19 cellular contexts compared by ENCODE assay signal in the genomic region with DNA sequence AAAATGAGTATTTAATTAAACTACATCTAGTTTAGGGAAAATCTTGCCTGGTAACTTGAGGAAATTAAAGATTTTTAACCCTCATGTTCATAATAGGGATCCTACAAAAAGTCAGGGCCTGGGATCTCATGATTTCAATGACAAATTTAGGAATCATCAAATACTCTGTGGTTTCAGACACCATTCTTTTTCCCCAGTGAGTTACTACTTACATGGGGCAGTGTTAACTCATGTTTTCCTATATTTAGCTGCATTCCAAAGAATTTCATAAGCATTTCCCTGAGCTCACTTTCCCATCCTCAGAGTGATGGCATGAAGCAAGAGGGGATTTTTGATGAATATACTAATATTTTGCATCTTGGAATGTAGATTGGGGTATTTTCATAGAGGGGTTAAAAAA.
DNase-seq lines count a peak whose midpoint lies in the region; TF ChIP-seq lines count a peak whose summit lies in the region.
"Had no signal": no experiment of that assay in that cellular context is flagged by ENCODE, and none has a peak within 500 bp of the region (broad histone marks: within the 10 kb centered on the region; RNA-seq: fewer than 3 reads in every experiment).

No MANE protein-coding gene starts in this region.

- H3K9me3 ChIP-seq in ovary = no peaks in the 10 kb centered on the region

- no peaks in the 10 kb centered on the region for H3K27me3 ChIP-seq in ovary

- intact Hi-C loops in ovary (cut with DNase I) = no loop called here

- no peaks in the 10 kb centered on the region for H3K36me3 ChIP-seq in ovary

- no peak overlapping the region for H3K4me3 ChIP-seq in fibroblast of the aortic adventitia (ENCODE audit: low read depth, low read length)
- H3K4me3 ChIP-seq in retinal pigment epithelial cell (ENCODE audit: low read length) = no peak overlapping the region
- no peak overlapping the region for H3K4me3 ChIP-seq in ovary

- no peaks in the 10 kb centered on the region for H3K4me1 ChIP-seq in ovary (ENCODE audit: insufficient read depth)

- DNase-seq in ELR (ENCODE audit: low read depth) (peak; percentile 42), amniotic stem cell (lab: John Stamatoyannopoulos, UW) (peak; percentile 65), fibroblast of the aortic adventitia (ENCODE audit: low read depth) (peak; percentile 88), retinal pigment epithelial cell (ENCODE audit: low read depth) (peak; percentile 50), NCI-H1417 (lab: John Stamatoyannopoulos, UW) (no peak), NCI-H187 treated with DMSO at 0.1 percent for 48 hours (lab: John Stamatoyannopoulos, UW) (no peak), ovary (no peak)
- no peak for DNase-seq in activated CD4-positive, alpha-beta T cell treated with anti-CD3 and anti-CD28 coated beads for 4 hours
- DNase-seq: activated CD8-positive, alpha-beta T cell treated with anti-CD3 and anti-CD28 coated beads for 36 hours; amygdala; C1 segment of cervical spinal cord; dermis blood vessel endothelial cell; DMS153; foreskin melanocyte; natural killer cell; NCI-H187; OCI-M1; retina; stimulated activated CD4-positive, alpha-beta T cell treated with anti-CD3 and anti-CD28 coated beads, Interleukin-2, amount 100 ng/mL, for 24 hours had no signal

- TF ChIP-seq CTCF in fibroblast of the aortic adventitia (IDR thresholded peaks at IDR 0.05; ENCODE audit: insufficient read depth, low read length) = no peak
- no peak for TF ChIP-seq CTCF in retinal pigment epithelial cell (conservative IDR thresholded peaks at IDR 0.05; ENCODE audit: low read depth, low read length)
- TF ChIP-seq CTCF in ovary (IDR thresholded peaks at IDR 0.05) = no peak

- no peak for TF ChIP-seq EP300 in ovary (IDR thresholded peaks at IDR 0.05)

- TF ChIP-seq POLR2A in ovary (IDR thresholded peaks at IDR 0.05) = no peak

- H3K27ac ChIP-seq in ovary = no peak overlapping the region

Comparison
In these comparisons a context has a peak if more than half of its experiments do, and no peak if none do; other contexts are left out.
1. DNase-seq: peak in ELR (single experiment), amniotic stem cell (single experiment), fibroblast of the aortic adventitia (single experiment) and retinal pigment epithelial cell (single experiment); none in NCI-H1417 (0 of 3), NCI-H187 treated with DMSO at 0.1 percent for 48 hours (single experiment), ovary (0 of 5) and activated CD4-positive, alpha-beta T cell treated with anti-CD3 and anti-CD28 coated beads for 4 hours (0 of 2).